In genomic region chr2:205722538-205722878, GRCh38 we compare ENCODE assay signal across 21 cellular contexts. TPM values are rescaled to one million over a fixed set of nuclear protein-coding genes. Genes with fewer than 3 reads are reported as not detected.
DNase-seq lines count a peak whose midpoint lies in the region; ATAC-seq, FAIRE-seq and TF ChIP-seq lines count a peak whose summit lies in the region.
"Had no signal": no experiment of that assay in that cellular context is flagged by ENCODE, and none has a peak within 500 bp of the region (broad histone marks: within the 10 kb centered on the region; RNA-seq: fewer than 3 reads in every experiment).

No MANE protein-coding gene starts in this region.

- H3K4me3 ChIP-seq in GM23338: no peak overlapping the region
- H3K4me3 ChIP-seq in dorsolateral prefrontal cortex: no peak overlapping the region
- H3K4me3 ChIP-seq: mucosa of descending colon, thyroid gland had no signal

- intact Hi-C loops in dorsolateral prefrontal cortex (cut with DNase I): no loop called here

- H3F3A ChIP-seq in GM23338 (replicated peaks; ENCODE audit: low read depth): peaks cover 4% of the 10 kb centered on the region; the same call in 1 of the 2 replicates

- no peak overlapping the region for H3K4me2 ChIP-seq in GM23338

- no peaks in the 10 kb centered on the region for H3K9me2 ChIP-seq in GM23338 (ENCODE audit: insufficient read depth)

- ATAC-seq in GM23338: no peak
- ATAC-seq in stimulated activated memory B cell treated with anti-CD40 and anti-IgM and Interleukin-4, amounts not matched to agents 10 μg/mL and 1 μg/mL and 100 μg/mL, for 72 hours: no peak
- no peak for ATAC-seq in HG03280 (IDR thresholded peaks at IDR 0.05; ENCODE audit: unreplicated experiment)
- ATAC-seq: activated T-cell treated with anti-CD3 and anti-CD28 coated beads, Interleukin-2, amount 50 U/mL, for 4 hours; mucosa of descending colon; PC-3; T-cell had no signal

- H3K4me1 ChIP-seq in GM23338 (ENCODE audit: insufficient read depth): peaks cover 26% of the 10 kb centered on the region
- H3K4me1 ChIP-seq: thyroid gland had no signal

- FAIRE-seq in urothelium cell line (lab: Jason Lieb, UNC): no peak

- H3K27ac ChIP-seq in GM23338 (ENCODE audit: low read depth) (no peak overlapping the region), dorsolateral prefrontal cortex (no peak overlapping the region)
- H3K27ac ChIP-seq: thyroid gland had no signal

- no peak overlapping the region for H3K4me3 Mint-ChIP-seq in GM23338
- H3K4me3 Mint-ChIP-seq in stimulated activated memory B cell treated with anti-CD40 and anti-IgM and Interleukin-4, amounts not matched to agents 10 μg/mL and 1 μg/mL and 100 μg/mL, for 72 hours: no peak overlapping the region
- H3K4me3 Mint-ChIP-seq: activated T-cell treated with anti-CD3 and anti-CD28 coated beads, Interleukin-2, amount 50 U/mL, for 4 hours; immature natural killer cell; T-cell had no signal

- H3K27me3 ChIP-seq in GM23338 (ENCODE audit: insufficient read depth) (no peaks in the 10 kb centered on the region), dorsolateral prefrontal cortex (no peaks in the 10 kb centered on the region)
- H3K27me3 ChIP-seq: thyroid gland had no signal

- DNase-seq in GM23338 (ENCODE audit: low spot score) (peak; percentile 23), amniotic epithelial cell (ENCODE audit: low read depth) (peak; percentile 28), kidney tubule cell (ENCODE audit: low spot score) (peak; percentile 40), dorsolateral prefrontal cortex (no peak), urothelium cell line (ENCODE audit: low spot score) (no peak)
- DNase-seq: activated CD4-positive, alpha-beta T cell treated with anti-CD3 and anti-CD28 coated beads for 4 hours; activated naive CD4-positive, alpha-beta T cell; activated T-cell treated with anti-CD3 and anti-CD28 coated beads, Interleukin-2, amount 50 U/mL, for 4 hours; amniotic stem cell; immature natural killer cell; mucosa of descending colon; NCI-H187 treated with DMSO at 0.1 percent for 48 hours; NCI-H226; PC-3; SIG-M5; stimulated activated CD4-positive, alpha-beta T cell treated with anti-CD3 and anti-CD28 coated beads, Interleukin-2, amount 100 ng/mL, for 48 hours; stimulated activated naive CD4-positive, alpha-beta T cell treated with Interleukin-2 at 50 U/mL for 16 hours; T-cell; thyroid gland had no signal

- no peaks in the 10 kb centered on the region for H4K20me1 ChIP-seq in GM23338 (replicated peaks; ENCODE audit: insufficient read depth)

- H3K79me2 ChIP-seq in GM23338 (replicated peaks; ENCODE audit: insufficient read depth): no peaks in the 10 kb centered on the region

- peaks cover 16% of the 10 kb centered on the region for H3K27me3 Mint-ChIP-seq in GM23338 (ENCODE audit: insufficient read depth, low read depth, poor library complexity)
- H3K27me3 Mint-ChIP-seq in stimulated activated memory B cell treated with anti-CD40 and anti-IgM and Interleukin-4, amounts not matched to agents 10 μg/mL and 1 μg/mL and 100 μg/mL, for 72 hours: no peaks in the 10 kb centered on the region

- TF ChIP-seq CTCF in GM23338 (conservative IDR thresholded peaks at IDR 0.05; ENCODE audit: low read depth in 2 of 2): no peak
- TF ChIP-seq CTCF in dorsolateral prefrontal cortex (IDR thresholded peaks at IDR 0.05 in 54 of 56, conservative IDR thresholded peaks at IDR 0.05 in 2 of 56; ENCODE audit: low read depth in 1 of 56, partially characterized antibody in 56 of 56): no peak

- no peak overlapping the region for H2AFZ ChIP-seq in GM23338

- peaks cover 51% of the 10 kb centered on the region for H3K36me3 Mint-ChIP-seq in GM23338 (ENCODE audit: low read depth)
- no peaks in the 10 kb centered on the region for H3K36me3 Mint-ChIP-seq in stimulated activated memory B cell treated with anti-CD40 and anti-IgM and Interleukin-4, amounts not matched to agents 10 μg/mL and 1 μg/mL and 100 μg/mL, for 72 hours
- H3K36me3 Mint-ChIP-seq: immature natural killer cell, T-cell had no signal

- no peaks in the 10 kb centered on the region for H3K9me3 Mint-ChIP-seq in GM23338
- H3K9me3 Mint-ChIP-seq in stimulated activated memory B cell treated with anti-CD40 and anti-IgM and Interleukin-4, amounts not matched to agents 10 μg/mL and 1 μg/mL and 100 μg/mL, for 72 hours: no peaks in the 10 kb centered on the region
- H3K9me3 Mint-ChIP-seq: activated T-cell treated with anti-CD3 and anti-CD28 coated beads, Interleukin-2, amount 50 U/mL, for 4 hours; immature natural killer cell; T-cell had no signal

- peaks cover 42% of the 10 kb centered on the region for H3K4me1 Mint-ChIP-seq in GM23338
- H3K4me1 Mint-ChIP-seq in stimulated activated memory B cell treated with anti-CD40 and anti-IgM and Interleukin-4, amounts not matched to agents 10 μg/mL and 1 μg/mL and 100 μg/mL, for 72 hours: peaks cover 25% of the 10 kb centered on the region
- H3K4me1 Mint-ChIP-seq: immature natural killer cell, T-cell had no signal

- no peak overlapping the region for H3K27ac Mint-ChIP-seq in GM23338
- peak overlapping the region; percentile 12 for H3K27ac Mint-ChIP-seq in stimulated activated memory B cell treated with anti-CD40 and anti-IgM and Interleukin-4, amounts not matched to agents 10 μg/mL and 1 μg/mL and 100 μg/mL, for 72 hours
- H3K27ac Mint-ChIP-seq: immature natural killer cell, T-cell had no signal

- H3K36me3 ChIP-seq in GM23338 (ENCODE audit: insufficient read depth): no peaks in the 10 kb centered on the region

TF ChIP-seq in GM23338, 12 proteins besides CTCF, POLR2A, EP300 and RAD21:
- TF ChIP-seq CREB1 (CRISPR knock-in tag; IDR thresholded peaks at IDR 0.05; ENCODE audit: low read depth): 0 out of 2 replicates have a peak, but pooled peaks have one; percentile 6
- TF ChIP-seq POLR2AphosphoS5 (IDR thresholded peaks at IDR 0.05; ENCODE audit: low read depth): no peak

RNA-seq across cellular contexts. Expression of gene NRP2, which starts 40.2 kb away (rescaled TPM):
- 17.4 and 22.0 TPM in 2 replicates for total RNA-seq in GM23338 (2014; rRNA removed; shearing (Covaris generic))
- polyA plus RNA-seq in GM23338 (2016; fragmentation: Nextera tagmentation; extraction: Ambion mirVana): 18.4 and 19.1 TPM in 2 replicates
- total RNA-seq in dorsolateral prefrontal cortex: 10 to 100 TPM; 13.0 to 43.9 (median 24.5) TPM
- polyA plus RNA-seq: immature natural killer cell had no signal

Comparison
In these comparisons a context has a peak if more than half of its experiments do, and no peak if none do; other contexts are left out.
1. DNase-seq: peak in GM23338 (single experiment), amniotic epithelial cell (single experiment) and kidney tubule cell (single experiment); none in dorsolateral prefrontal cortex (0 of 10) and urothelium cell line (single experiment).